7 cellular contexts compared by ENCODE assay signal in the genomic region with DNA sequence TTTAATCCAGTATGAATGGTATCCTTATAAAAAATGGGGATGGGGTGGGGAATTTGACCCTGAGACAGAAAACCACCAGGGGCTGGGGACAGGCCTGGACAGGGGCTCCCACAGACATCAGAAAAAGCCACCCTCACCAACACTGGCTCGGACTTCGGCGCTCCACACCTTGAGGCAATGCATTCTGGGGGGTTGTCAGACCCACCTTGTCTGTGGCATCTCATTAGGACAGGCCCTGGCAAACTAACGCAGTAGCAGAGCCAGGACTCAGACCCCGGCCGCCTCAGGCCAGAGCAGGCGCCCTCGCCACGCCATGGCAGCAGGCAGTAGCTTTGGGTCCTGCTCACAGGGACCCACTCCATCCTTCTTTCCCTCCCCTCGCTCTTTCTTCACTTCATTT.
"Had no signal": no experiment of that assay in that cellular context is flagged by ENCODE, and none has a peak within 500 bp of the region (broad histone marks: within the 10 kb centered on the region; RNA-seq: fewer than 3 reads in every experiment).

No MANE protein-coding gene starts in this region.

- DNase-seq: HFFc6 had no signal

- H3K36me3 Mint-ChIP-seq: IgD-negative memory B cell had no signal

- H3K4me3 Mint-ChIP-seq: GM23338, HFFc6, IgD-negative memory B cell had no signal

- H3K4me3 ChIP-seq: GM23338, HAP-1 had no signal

- H3K27ac ChIP-seq: HL-60 had no signal

- H3K4me1 ChIP-seq: HAP-1 had no signal

- H3K4me2 ChIP-seq: GM23338 had no signal

- H3K9me3 Mint-ChIP-seq: GM23338, IgD-negative memory B cell had no signal

- H2AFZ ChIP-seq: GM23338 had no signal

- H3K9me3 ChIP-seq: HAP-1 had no signal

- H3K36me3 ChIP-seq: HAP-1 had no signal

- ATAC-seq: GM23338, HCT116, HepG2 had no signal

- H3K27ac Mint-ChIP-seq: GM23338, HFFc6 had no signal
